ENCODE assay signal across 8 cellular contexts in genomic region chr4:73589261-73589847, GRCh38. TPM values are rescaled to one million over a fixed set of nuclear protein-coding genes. Genes with fewer than 3 reads are reported as not detected.
DNase-seq lines count a peak whose midpoint lies in the region; ATAC-seq and TF ChIP-seq lines count a peak whose summit lies in the region.

No MANE protein-coding gene starts in this region.

- H3K4me1 Mint-ChIP-seq in Calu3 (ENCODE audit: low read depth, unreplicated experiment) = peaks cover 19% of the 10 kb centered on the region
- no peaks in the 10 kb centered on the region for H3K4me1 Mint-ChIP-seq in activated T-cell treated with anti-CD3 and anti-CD28 coated beads, Interleukin-2, amount 50 U/mL, for 72 hours (ENCODE audit: low read depth)

- DNase-seq in Calu3 (no peak), inferior parietal cortex (ENCODE audit: extremely low spot score) (no peak), activated T-cell treated with anti-CD3 and anti-CD28 coated beads for 4 hours (no peak), Ammon's horn (ENCODE audit: low spot score) (no peak)
- no peak for DNase-seq in activated T-cell treated with anti-CD3 and anti-CD28 coated beads, Interleukin-2, amount 50 U/mL, for 72 hours

- no peaks in the 10 kb centered on the region for H3K9me3 Mint-ChIP-seq in Calu3 (ENCODE audit: low read depth, unreplicated experiment)
- H3K9me3 Mint-ChIP-seq in activated T-cell treated with anti-CD3 and anti-CD28 coated beads, Interleukin-2, amount 50 U/mL, for 72 hours = no peaks in the 10 kb centered on the region

- CTCF ChIA-PET in Calu3 (lab: Charles Lee) = interaction anchor here (0.6 to 1.2 kb wide), 2 partner anchors 64 to 1565 kb away, joined by 3 to 5 read pairs; no protein-coding TSS in a partner anchor

- H3K9me3 ChIP-seq in esophagus (ENCODE audit: control insufficient read depth in 2 of 2, insufficient read depth in 1 of 2, low read depth in 1 of 2, low read length in 1 of 2) = no peaks in the 10 kb centered on the region

- no peaks in the 10 kb centered on the region for H3K4me1 ChIP-seq in esophagus (ENCODE audit: control insufficient read depth in 2 of 2, insufficient read depth in 2 of 2, low read length in 1 of 2)

- H3K27ac Mint-ChIP-seq in Calu3 (ENCODE audit: unreplicated experiment) = peak overlapping the region; percentile 54
- no peak overlapping the region for H3K27ac Mint-ChIP-seq in activated T-cell treated with anti-CD3 and anti-CD28 coated beads, Interleukin-2, amount 50 U/mL, for 72 hours

- H3K4me3 Mint-ChIP-seq in Calu3 (ENCODE audit: low read depth, unreplicated experiment) = no peak overlapping the region
- no peak overlapping the region for H3K4me3 Mint-ChIP-seq in activated T-cell treated with anti-CD3 and anti-CD28 coated beads, Interleukin-2, amount 50 U/mL, for 72 hours

- H3K27me3 Mint-ChIP-seq in Calu3 (ENCODE audit: unreplicated experiment) = no peaks in the 10 kb centered on the region
- no peaks in the 10 kb centered on the region for H3K27me3 Mint-ChIP-seq in activated T-cell treated with anti-CD3 and anti-CD28 coated beads, Interleukin-2, amount 50 U/mL, for 72 hours (ENCODE audit: low read depth)

- ATAC-seq in GM21447 (IDR thresholded peaks at IDR 0.05; ENCODE audit: unreplicated experiment) (peak; percentile 28), HG03460 (IDR thresholded peaks at IDR 0.05; ENCODE audit: unreplicated experiment) (peak; percentile 31)
- no peak for ATAC-seq in activated T-cell treated with anti-CD3 and anti-CD28 coated beads, Interleukin-2, amount 50 U/mL, for 72 hours (replicated peaks in 1 of 2)

- peak overlapping the region; percentile 42 to 54 for H3K27ac ChIP-seq in esophagus (ENCODE audit: low read depth in 2 of 2, low read length in 1 of 2)

- WGBS in esophagus, 2 donors = 41 to 53% methylated on average over 4 of the region's 4 CpGs

- peaks cover 9% of the 10 kb centered on the region for H3K36me3 Mint-ChIP-seq in Calu3 (ENCODE audit: insufficient read depth, unreplicated experiment)
- H3K36me3 Mint-ChIP-seq in activated T-cell treated with anti-CD3 and anti-CD28 coated beads, Interleukin-2, amount 50 U/mL, for 72 hours (ENCODE audit: insufficient read depth in 2 of 2) = no peaks in the 10 kb centered on the region

- no peak overlapping the region for H3K4me3 ChIP-seq in esophagus (ENCODE audit: low read depth in 1 of 2, low read length in 2 of 2)

- TF ChIP-seq CTCF in Calu3 (IDR thresholded peaks at IDR 0.05; ENCODE audit: unreplicated experiment) = no peak

- H3K27me3 ChIP-seq in esophagus (ENCODE audit: control insufficient read depth in 1 of 2, insufficient read depth in 2 of 2, low read length in 2 of 2) = no peaks in the 10 kb centered on the region

- BruUV-seq in Calu3 (replicated peaks; lab: Mats Ljungman, UMichigan) = no TSS peak

- intact Hi-C loops in Calu3 (cut with micrococcal nuclease; ENCODE audit: unreplicated experiment) = no loop called here

- H3K36me3 ChIP-seq in esophagus (ENCODE audit: control insufficient read depth in 2 of 2, insufficient read depth in 2 of 2, low read length in 1 of 2) = no peaks in the 10 kb centered on the region

RNA-seq across cellular contexts. Expression of gene RASSF6, which starts 30.9 kb away (rescaled TPM):
- 12.5 and 12.8 TPM in 2 replicates for total RNA-seq in Calu3 (2022)
- 1 to 10 TPM; 1.2 to 1.6 TPM for polyA plus RNA-seq in esophagus
- under 1 TPM in 1 of 2 donors, not detected in 1; 0.07 TPM for total RNA-seq in activated T-cell treated with anti-CD3 and anti-CD28 coated beads, Interleukin-2, amount 50 U/mL, for 72 hours

Comparison
In these comparisons a context has a peak if more than half of its experiments do, and no peak if none do; other contexts are left out.
1. ATAC-seq: peak in GM21447 (single experiment) and HG03460 (single experiment); none in activated T-cell treated with anti-CD3 and anti-CD28 coated beads, Interleukin-2, amount 50 U/mL, for 72 hours (0 of 2).
2. RNA of gene RASSF6, which starts 30.9 kb away (total RNA-seq): 12.5 to 12.8 TPM in Calu3; 0.07 TPM in activated T-cell treated with anti-CD3 and anti-CD28 coated beads, Interleukin-2, amount 50 U/mL, for 72 hours; every median in the first group is over 10 times any median in the second.